ENCODE assay signal across 11 cellular contexts in genomic region chr6:137709424-137710281, GRCh38.
A peak's percentile ranks its signal among the peaks of the same experiment; 100 is the strongest.
DNase-seq lines count a peak whose midpoint lies in the region; TF ChIP-seq lines count a peak whose summit lies in the region.
"Had no signal": no experiment of that assay in that cellular context is flagged by ENCODE, and none has a peak within 500 bp of the region (broad histone marks: within the 10 kb centered on the region; RNA-seq: fewer than 3 reads in every experiment).

No MANE protein-coding gene starts in this region.

- H3K9me3 Mint-ChIP-seq in MCF 10A (ENCODE audit: unreplicated experiment): peaks cover 7% of the 10 kb centered on the region
- H3K9me3 Mint-ChIP-seq in activated CD4-positive, alpha-beta memory T cell treated with anti-CD3 and anti-CD28 coated beads, Interleukin-2, amount 10 ng/mL, durations not matched to agents 7 days and 5 days: no peaks in the 10 kb centered on the region
- H3K9me3 Mint-ChIP-seq in stimulated activated naive CD8-positive, alpha-beta T cell treated with anti-CD3 and anti-CD28 coated beads, Interleukin-15, Interleukin-2, amounts not matched to agents 100 ng/mL and 50 ng/mL, for 24 hours: peaks cover 17% of the 10 kb centered on the region

- no TSS peak for BruUV-seq in MCF 10A (replicated peaks; lab: Mats Ljungman, UMichigan)

- H3K4me1 ChIP-seq in breast epithelium (no peaks in the 10 kb centered on the region), MM.1S (ENCODE audit: low read length) (peaks cover 54% of the 10 kb centered on the region)

- H3K36me3 Mint-ChIP-seq in MCF 10A (ENCODE audit: insufficient read depth, unreplicated experiment): peaks cover 7% of the 10 kb centered on the region
- H3K36me3 Mint-ChIP-seq in activated CD4-positive, alpha-beta memory T cell treated with anti-CD3 and anti-CD28 coated beads, Interleukin-2, amount 10 ng/mL, durations not matched to agents 7 days and 5 days (ENCODE audit: low read depth): peaks cover 20% of the 10 kb centered on the region
- H3K36me3 Mint-ChIP-seq in stimulated activated naive CD8-positive, alpha-beta T cell treated with anti-CD3 and anti-CD28 coated beads, Interleukin-15, Interleukin-2, amounts not matched to agents 100 ng/mL and 50 ng/mL, for 24 hours (ENCODE audit: low read depth): no peaks in the 10 kb centered on the region

- H4K20me1 ChIP-seq in MM.1S (ENCODE audit: insufficient read depth, low read length): no peaks in the 10 kb centered on the region
- H4K20me1 ChIP-seq: BLaER1 had no signal

- H3K27me3 ChIP-seq in breast epithelium (no peaks in the 10 kb centered on the region), MM.1S (replicated peaks; ENCODE audit: insufficient read depth, low read length) (no peaks in the 10 kb centered on the region)
- H3K27me3 ChIP-seq: BLaER1 had no signal

- H3K9me3 ChIP-seq in breast epithelium: no peaks in the 10 kb centered on the region
- no peaks in the 10 kb centered on the region for H3K9me3 ChIP-seq in MM.1S (replicated peaks; ENCODE audit: insufficient read depth, low read length)
- H3K9me3 ChIP-seq: BLaER1 had no signal

- intact Hi-C loops in MCF 10A (cut with micrococcal nuclease): no loop called here
- intact Hi-C loops in breast epithelium (cut with DNase I; ENCODE audit: low total_unique reads): loop anchor here (10.0 kb wide), 1 partner anchor 235 kb away; no protein-coding TSS in a partner anchor

- CTCF ChIA-PET in MCF 10A (lab: Yijun Ruan, JAX): interaction anchor here (0.6 to 2.1 kb wide), 8 partner anchors 13 to 235 kb away, joined by 3 to 16 read pairs (median 8); partner anchors contain the start of gene TNFAIP3
- CTCF ChIA-PET in activated CD4-positive, alpha-beta memory T cell treated with anti-CD3 and anti-CD28 coated beads, Interleukin-2, amount 10 ng/mL, durations not matched to agents 7 days and 5 days (lab: Charles Lee): interaction anchor here (0.6 to 4.1 kb wide), 10 partner anchors 7 to 297 kb away, joined by 3 to 53 read pairs (median 16); partner anchors contain the start of gene TNFAIP3

- H3K4me3 ChIP-seq in breast epithelium (no peak overlapping the region), MM.1S (ENCODE audit: low read length) (no peak overlapping the region)
- H3K4me3 ChIP-seq: BLaER1 had no signal

- peaks cover 14% of the 10 kb centered on the region for H3K4me1 Mint-ChIP-seq in MCF 10A (ENCODE audit: insufficient read depth, unreplicated experiment)
- H3K4me1 Mint-ChIP-seq in activated CD4-positive, alpha-beta memory T cell treated with anti-CD3 and anti-CD28 coated beads, Interleukin-2, amount 10 ng/mL, durations not matched to agents 7 days and 5 days: peaks cover 75% of the 10 kb centered on the region
- H3K4me1 Mint-ChIP-seq in stimulated activated naive CD8-positive, alpha-beta T cell treated with anti-CD3 and anti-CD28 coated beads, Interleukin-15, Interleukin-2, amounts not matched to agents 100 ng/mL and 50 ng/mL, for 24 hours (ENCODE audit: low read depth): peaks cover 78% of the 10 kb centered on the region

- H3K27me3 Mint-ChIP-seq in MCF 10A (ENCODE audit: insufficient read depth, unreplicated experiment): no peaks in the 10 kb centered on the region
- H3K27me3 Mint-ChIP-seq in activated CD4-positive, alpha-beta memory T cell treated with anti-CD3 and anti-CD28 coated beads, Interleukin-2, amount 10 ng/mL, durations not matched to agents 7 days and 5 days: no peaks in the 10 kb centered on the region
- no peaks in the 10 kb centered on the region for H3K27me3 Mint-ChIP-seq in stimulated activated naive CD8-positive, alpha-beta T cell treated with anti-CD3 and anti-CD28 coated beads, Interleukin-15, Interleukin-2, amounts not matched to agents 100 ng/mL and 50 ng/mL, for 24 hours

- POLR2A ChIA-PET in MCF 10A (lab: Yijun Ruan, JAX): interaction anchor here (0.8 to 2.0 kb wide), 6 partner anchors 73 to 377 kb away, joined by 3 to 20 read pairs (median 4); no protein-coding TSS in a partner anchor
- POLR2A ChIA-PET in activated CD4-positive, alpha-beta memory T cell treated with anti-CD3 and anti-CD28 coated beads, Interleukin-2, amount 10 ng/mL, durations not matched to agents 7 days and 5 days (lab: Charles Lee): interaction anchor here (1.4 to 3.0 kb wide), 4 partner anchors 11 to 196 kb away, joined by 4 to 45 read pairs (median 9); partner anchors contain the start of gene TNFAIP3

- no peak overlapping the region for H2AFZ ChIP-seq in MM.1S (ENCODE audit: low read length)

- H3K27ac ChIP-seq in breast epithelium (no peak overlapping the region), epithelial cell of prostate (peak overlapping the region; percentile 89), MM.1S (ENCODE audit: low read length) (no peak overlapping the region)
- H3K27ac ChIP-seq: BLaER1 had no signal

- TF ChIP-seq CTCF in MCF 10A (IDR thresholded peaks at IDR 0.05; ENCODE audit: unreplicated experiment) (no peak), breast epithelium (IDR thresholded peaks at IDR 0.05) (no peak), MM.1S (IDR thresholded peaks at IDR 0.05; ENCODE audit: low read length) (no peak)

- no peak overlapping the region for H3K4me3 Mint-ChIP-seq in MCF 10A (ENCODE audit: unreplicated experiment)
- no peak overlapping the region for H3K4me3 Mint-ChIP-seq in activated CD4-positive, alpha-beta memory T cell treated with anti-CD3 and anti-CD28 coated beads, Interleukin-2, amount 10 ng/mL, durations not matched to agents 7 days and 5 days
- no peak overlapping the region for H3K4me3 Mint-ChIP-seq in stimulated activated naive CD8-positive, alpha-beta T cell treated with anti-CD3 and anti-CD28 coated beads, Interleukin-15, Interleukin-2, amounts not matched to agents 100 ng/mL and 50 ng/mL, for 24 hours
- H3K4me3 Mint-ChIP-seq: neural crest cell had no signal

- TF ChIP-seq POLR2A in breast epithelium (IDR thresholded peaks at IDR 0.05): no peak

- peak overlapping the region; percentile 50 for H3K27ac Mint-ChIP-seq in MCF 10A (ENCODE audit: low read depth, unreplicated experiment)
- H3K27ac Mint-ChIP-seq in activated CD4-positive, alpha-beta memory T cell treated with anti-CD3 and anti-CD28 coated beads, Interleukin-2, amount 10 ng/mL, durations not matched to agents 7 days and 5 days: peak overlapping the region; percentile 58
- peak overlapping the region; percentile 88 for H3K27ac Mint-ChIP-seq in stimulated activated naive CD8-positive, alpha-beta T cell treated with anti-CD3 and anti-CD28 coated beads, Interleukin-15, Interleukin-2, amounts not matched to agents 100 ng/mL and 50 ng/mL, for 24 hours

- H3K9me2 ChIP-seq in MM.1S (replicated peaks; ENCODE audit: insufficient read depth, low read length): no peaks in the 10 kb centered on the region

- H3F3A ChIP-seq in MM.1S (ENCODE audit: insufficient read depth, low read length): peaks cover 18% of the 10 kb centered on the region

- DNase-seq in MCF 10A (ENCODE audit: unreplicated experiment) (no peak), breast epithelium (ENCODE audit: low spot score in 2 of 2) (no peak), epithelial cell of prostate (ENCODE audit: low read depth, low spot score) (peak; percentile 78), MM.1S (no peak), NCI-H510A treated with DMSO at 0.1 percent for 48 hours (lab: John Stamatoyannopoulos, UW) (no peak)
- no peak for DNase-seq in activated CD4-positive, alpha-beta memory T cell treated with anti-CD3 and anti-CD28 coated beads, Interleukin-2, amount 10 ng/mL, durations not matched to agents 7 days and 5 days
- DNase-seq in NK-92 treated with Interleukin-12 subunit alpha and Interleukin-12 subunit beta, amount 100 ng/mL, for 24 hours (lab: John Stamatoyannopoulos, UW): no peak
- DNase-seq: substantia nigra had no signal

- no peaks in the 10 kb centered on the region for H3K36me3 ChIP-seq in breast epithelium
- no peaks in the 10 kb centered on the region for H3K36me3 ChIP-seq in MM.1S (replicated peaks; ENCODE audit: insufficient read depth, low read length)
- H3K36me3 ChIP-seq: BLaER1 had no signal

- no peak overlapping the region for H3K4me2 ChIP-seq in MM.1S (ENCODE audit: low read depth, low read length)
- H3K4me2 ChIP-seq: BLaER1 had no signal

- H3K9ac ChIP-seq in MM.1S (ENCODE audit: low read length): no peak overlapping the region
- H3K9ac ChIP-seq: BLaER1 had no signal

- peaks cover 8% of the 10 kb centered on the region for H3K79me2 ChIP-seq in MM.1S (ENCODE audit: low read length)
